ENCODE assay signal across 8 cellular contexts in genomic region chr20:5000263-5001173, GRCh38. TPM values are rescaled to one million over a fixed set of nuclear protein-coding genes. Genes with fewer than 3 reads are reported as not detected.
A peak's percentile ranks its signal among the peaks of the same experiment; 100 is the strongest.
DNase-seq lines count a peak whose midpoint lies in the region; ATAC-seq and TF ChIP-seq lines count a peak whose summit lies in the region.

No MANE protein-coding gene starts in this region.

- peaks cover 46% of the 10 kb centered on the region for H3K4me1 Mint-ChIP-seq in dendritic cell treated with granulocyte-macrophage colony-stimulating factor and Interleukin-4, amounts not matched to agents 40 ng/mL and 50 ng/mL, for 4 days (ENCODE audit: low read depth)

- 6% methylated on average over 53 of the region's 53 CpGs for WGBS in HUES64
- 2% methylated on average over 53 of the region's 53 CpGs for WGBS in liver

- ATAC-seq in GM18867 (IDR thresholded peaks at IDR 0.05; ENCODE audit: unreplicated experiment) = no peak

- H3K36me3 Mint-ChIP-seq in dendritic cell treated with granulocyte-macrophage colony-stimulating factor and Interleukin-4, amounts not matched to agents 40 ng/mL and 50 ng/mL, for 4 days (ENCODE audit: low read depth) = peaks cover 13% of the 10 kb centered on the region

- DNase-seq in NCI-H82 (lab: John Stamatoyannopoulos, UW) (peak; percentile 62), NCI-H82 treated with DMSO at 0.1 percent for 48 hours (lab: John Stamatoyannopoulos, UW; ENCODE audit: unreplicated experiment) (no peak)
- peak; percentile 44 for DNase-seq in stimulated activated CD8-positive, alpha-beta memory T cell treated with anti-CD3 and anti-CD28 coated beads, Interleukin-4, amount 100 ng/mL, for 48 hours

- H3K9me3 Mint-ChIP-seq in dendritic cell treated with granulocyte-macrophage colony-stimulating factor and Interleukin-4, amounts not matched to agents 40 ng/mL and 50 ng/mL, for 4 days = no peaks in the 10 kb centered on the region

- peaks cover 22% of the 10 kb centered on the region for H3K27me3 ChIP-seq in HUES64 (ENCODE audit: insufficient read depth, low read length)
- no peaks in the 10 kb centered on the region for H3K27me3 ChIP-seq in liver (ENCODE audit: control insufficient read depth in 4 of 4, insufficient read depth in 4 of 4, low read length in 3 of 4)

- intact Hi-C loops in dendritic cell treated with granulocyte-macrophage colony-stimulating factor and Interleukin-4, amounts not matched to agents 40 ng/mL and 50 ng/mL, for 4 days (cut with micrococcal nuclease) = loop anchor here (5.0 kb wide), 2 partner anchors 57 to 102 kb away; no protein-coding TSS in a partner anchor

- H3K27ac Mint-ChIP-seq in dendritic cell treated with granulocyte-macrophage colony-stimulating factor and Interleukin-4, amounts not matched to agents 40 ng/mL and 50 ng/mL, for 4 days = peak overlapping the region; percentile 86

- H3K4me1 ChIP-seq in HUES64 (ENCODE audit: insufficient read depth, low read length) (0 out of 2 replicates have a peak, but pooled peaks cover 8% of the 10 kb centered on the region), liver (ENCODE audit: control insufficient read depth in 4 of 4, insufficient read depth in 4 of 4, low read length in 3 of 4) (peaks cover 2 to 21% (median 9%) of the 10 kb centered on the region in 4 donors)

- peaks cover 2% of the 10 kb centered on the region for H3K27me3 Mint-ChIP-seq in dendritic cell treated with granulocyte-macrophage colony-stimulating factor and Interleukin-4, amounts not matched to agents 40 ng/mL and 50 ng/mL, for 4 days

- H3K9ac ChIP-seq in HUES64 (ENCODE audit: low read depth, low read length) (peak overlapping the region; percentile 39; the same call in 1 of the 2 replicates), liver (ENCODE audit: low read depth in 1 of 2, low read length in 2 of 2) (peak overlapping the region; percentile 24 to 93)

- H3K9me3 ChIP-seq in HUES64 (ENCODE audit: insufficient read depth, low read depth, low read length) (no peaks in the 10 kb centered on the region), liver (ENCODE audit: control insufficient read depth in 4 of 4, low read length in 3 of 4) (no peaks in the 10 kb centered on the region)

- TF ChIP-seq CTCF in WI38 (IDR thresholded peaks at IDR 0.05; ENCODE audit: low read depth, low read length) (no peak), liver (IDR thresholded peaks at IDR 0.05; ENCODE audit: low read depth, low read length, missing input control) (no peak)

- no peak overlapping the region for H3K27ac ChIP-seq in HUES64 (ENCODE audit: low read depth, low read length)
- H3K27ac ChIP-seq in liver (ENCODE audit: low read depth in 1 of 2, low read length in 2 of 2) = peak overlapping the region; percentile 83 to 90

- no peaks in the 10 kb centered on the region for H3K36me3 ChIP-seq in HUES64 (ENCODE audit: insufficient read depth, low read length)
- no peaks in the 10 kb centered on the region for H3K36me3 ChIP-seq in liver (ENCODE audit: control insufficient read depth in 4 of 4, insufficient read depth in 3 of 4, low read depth in 1 of 4, low read length in 3 of 4)

- peak; percentile 21 to 44 for TF ChIP-seq RAD21 in liver (IDR thresholded peaks at IDR 0.05)

- H3K4me3 ChIP-seq in HUES64 (ENCODE audit: low read length) (peak overlapping the region; percentile 71), WI38 (ENCODE audit: low read depth, low read length) (peak overlapping the region; percentile 68), liver (ENCODE audit: low read depth in 1 of 3, low read length in 3 of 3) (peak overlapping the region; percentile 82 to 96 (median 96))

- peak overlapping the region; percentile 88 for H3K4me3 Mint-ChIP-seq in dendritic cell treated with granulocyte-macrophage colony-stimulating factor and Interleukin-4, amounts not matched to agents 40 ng/mL and 50 ng/mL, for 4 days

TF ChIP-seq in liver, 16 proteins besides CTCF, POLR2A, EP300 and RAD21:
- TF ChIP-seq NR2F2 (IDR thresholded peaks at IDR 0.05) (peak; percentile 44), HNF4A (conservative IDR thresholded peaks at IDR 0.05) (peak; percentile 33 to 35), RXRA (IDR thresholded peaks at IDR 0.05) (peak; percentile 88 to 92), FOXA2 (IDR thresholded peaks at IDR 0.05) (no peak), ATF3 (IDR thresholded peaks at IDR 0.05) (peak; percentile 27), EGR1 (IDR thresholded peaks at IDR 0.05; ENCODE audit: low read depth in 2 of 2) (no peak), SP1 (IDR thresholded peaks at IDR 0.05) (peak; percentile 14), JUND (IDR thresholded peaks at IDR 0.05) (no peak), GABPA (IDR thresholded peaks at IDR 0.05 in 1 of 2, conservative IDR thresholded peaks at IDR 0.05 in 1 of 2) (no peak), ZBTB33 (IDR thresholded peaks at IDR 0.05) (no peak), YY1 (IDR thresholded peaks at IDR 0.05) (peak; percentile 75), TAF1 (conservative IDR thresholded peaks at IDR 0.05) (peak; percentile 49), FOXA1 (IDR thresholded peaks at IDR 0.05) (no peak), REST (IDR thresholded peaks at IDR 0.05) (no peak), HNF4G (IDR thresholded peaks at IDR 0.05) (no peak), MAX (IDR thresholded peaks at IDR 0.05) (peak; percentile 26)

RNA-seq across cellular contexts. Expression of gene SLC23A2, which starts 0.8 kb away (rescaled TPM):
- polyA plus RNA-seq in HUES64 (2013, experiment 1 of 2) = 8.9 TPM
- 8.6 TPM for polyA plus RNA-seq in HUES64 (2013, experiment 2 of 2)
- 10 to 100 TPM; 10.6 to 48.4 TPM for total RNA-seq in liver
- polyA plus RNA-seq in liver = 10 to 100 TPM in 1 of 2 donors, 1 to 10 TPM in 1; 9.1 to 18.9 TPM
